ENCODE assay signal across 1 cellular context in genomic region chr10:113129117-113129516, GRCh38.
TF ChIP-seq lines count a peak whose summit lies in the region.

No MANE protein-coding gene starts in this region.

TF ChIP-seq in neural cell, 6 proteins besides CTCF, POLR2A, EP300 and RAD21 (continued from another document):
- no peak for TF ChIP-seq REST (IDR thresholded peaks at IDR 0.05; ENCODE audit: borderline replicate concordance)
TF ChIP-seq in neural cell: peak in this region for 0.
